Comparison of ENCODE assay signal across 18 cellular contexts in genomic region chr6:111752476-111752875, GRCh38.
A peak's percentile ranks its signal among the peaks of the same experiment; 100 is the strongest.
DNase-seq lines count a peak whose midpoint lies in the region; ATAC-seq and TF ChIP-seq lines count a peak whose summit lies in the region.
"Had no signal": no experiment of that assay in that cellular context is flagged by ENCODE, and none has a peak within 500 bp of the region (broad histone marks: within the 10 kb centered on the region; RNA-seq: fewer than 3 reads in every experiment).

No MANE protein-coding gene starts in this region.

- H2AFZ ChIP-seq in GM23248: no peak overlapping the region
- H2AFZ ChIP-seq: hepatocyte had no signal

- no peak overlapping the region for H3K4me3 Mint-ChIP-seq in activated naive CD4-positive, alpha-beta T cell treated with anti-CD3 and anti-CD28 coated beads, Interleukin-2, amount 10 ng/mL, durations not matched to agents 7 days and 5 days
- H3K4me3 Mint-ChIP-seq in activated T-helper 1 cell treated with anti-CD3 and anti-CD28 coated beads, Interleukin-12 subunit alpha, Interleukin-12 subunit beta, Interleukin-2, Interleukin-4 antibody, amounts not matched to agents 30 ng/mL and 10 ng/mL and 1 ng/mL, durations not matched to agents 14 hours and 24 hours and 36 hours: peak overlapping the region; percentile 38

- no peaks in the 10 kb centered on the region for H3K9me2 ChIP-seq in GM23248 (ENCODE audit: insufficient read depth)

- in situ Hi-C loops in GM23248 (cut with MboI): no loop called here

- H3K79me2 ChIP-seq in GM23248 (ENCODE audit: insufficient read depth): peaks cover 90% of the 10 kb centered on the region
- H3K79me2 ChIP-seq: hepatocyte had no signal

- peaks cover 59% of the 10 kb centered on the region for H3K36me3 Mint-ChIP-seq in activated naive CD4-positive, alpha-beta T cell treated with anti-CD3 and anti-CD28 coated beads, Interleukin-2, amount 10 ng/mL, durations not matched to agents 7 days and 5 days
- H3K36me3 Mint-ChIP-seq in activated T-helper 1 cell treated with anti-CD3 and anti-CD28 coated beads, Interleukin-12 subunit alpha, Interleukin-12 subunit beta, Interleukin-2, Interleukin-4 antibody, amounts not matched to agents 30 ng/mL and 10 ng/mL and 1 ng/mL, durations not matched to agents 14 hours and 24 hours and 36 hours (ENCODE audit: low read depth): peaks cover 66% of the 10 kb centered on the region

- H3K27me3 ChIP-seq in vagina (no peaks in the 10 kb centered on the region), GM23248 (replicated peaks; ENCODE audit: insufficient read depth) (no peaks in the 10 kb centered on the region)
- H3K27me3 ChIP-seq: breast epithelium, hepatocyte, testis had no signal

- H3K4me2 ChIP-seq in GM23248 (ENCODE audit: unreplicated experiment): no peak overlapping the region
- H3K4me2 ChIP-seq: hepatocyte had no signal

- no peak for TF ChIP-seq CTCF in vagina (IDR thresholded peaks at IDR 0.05)

- no peak for DNase-seq in activated naive CD4-positive, alpha-beta T cell treated with anti-CD3 and anti-CD28 coated beads, Interleukin-2, amount 10 ng/mL, durations not matched to agents 7 days and 5 days
- DNase-seq in activated naive CD4-positive, alpha-beta T cell treated with anti-CD3 and anti-CD28 coated beads, Interleukin-2, amount 50 U/mL, for 16 hours: no peak
- no peak for DNase-seq in activated T-helper 1 cell treated with anti-CD3 and anti-CD28 coated beads, Interleukin-12 subunit alpha, Interleukin-12 subunit beta, Interleukin-2, Interleukin-4 antibody, amounts not matched to agents 30 ng/mL and 10 ng/mL and 1 ng/mL, durations not matched to agents 14 hours and 24 hours and 36 hours (ENCODE audit: low spot score)
- DNase-seq in myocyte (ENCODE audit: low read depth) (peak; percentile 73), vagina (ENCODE audit: extremely low spot score in 2 of 2) (no peak), GM23248 (no peak), iPS-NIHi11 (ENCODE audit: low spot score) (no peak)
- DNase-seq: activated effector memory CD4-positive, alpha-beta T cell treated with anti-CD3 and anti-CD28 coated beads, Interleukin-2, amount 50 U/mL, for 16 hours; effector CD4-positive, alpha-beta T cell; left cardiac atrium; NCI-H2081 treated with DMSO at 0.1 percent for 48 hours; NCI-H82; testis had no signal

- no peaks in the 10 kb centered on the region for H3K9me3 ChIP-seq in vagina
- no peaks in the 10 kb centered on the region for H3K9me3 ChIP-seq in GM23248 (ENCODE audit: low read depth)
- H3K9me3 ChIP-seq: breast epithelium, testis had no signal

- intact Hi-C loops in activated T-helper 1 cell treated with anti-CD3 and anti-CD28 coated beads, Interleukin-12 subunit alpha, Interleukin-12 subunit beta, Interleukin-2, Interleukin-4 antibody, amounts not matched to agents 30 ng/mL and 10 ng/mL and 1 ng/mL, durations not matched to agents 14 hours and 24 hours and 36 hours (cut with micrococcal nuclease): no loop called here
- intact Hi-C loops in vagina (cut with DNase I): no loop called here

- H3K4me1 Mint-ChIP-seq in activated naive CD4-positive, alpha-beta T cell treated with anti-CD3 and anti-CD28 coated beads, Interleukin-2, amount 10 ng/mL, durations not matched to agents 7 days and 5 days: peaks cover 88% of the 10 kb centered on the region
- H3K4me1 Mint-ChIP-seq in activated T-helper 1 cell treated with anti-CD3 and anti-CD28 coated beads, Interleukin-12 subunit alpha, Interleukin-12 subunit beta, Interleukin-2, Interleukin-4 antibody, amounts not matched to agents 30 ng/mL and 10 ng/mL and 1 ng/mL, durations not matched to agents 14 hours and 24 hours and 36 hours (ENCODE audit: low read depth): peaks cover 90% of the 10 kb centered on the region

- H4K20me1 ChIP-seq in GM23248 (ENCODE audit: insufficient read depth): no peaks in the 10 kb centered on the region

- H3K27ac ChIP-seq in vagina (peak overlapping the region; percentile 15), GM23248 (no peak overlapping the region)
- H3K27ac ChIP-seq: breast epithelium, hepatocyte, RWPE1, testis had no signal

- ATAC-seq in GM21723 (IDR thresholded peaks at IDR 0.05; ENCODE audit: unreplicated experiment): no peak
- ATAC-seq: activated CD4-positive, CD25-positive, alpha-beta regulatory T cell treated with anti-CD3 and anti-CD28 coated beads, Interleukin-2, amount 50 U/mL, for 24 hours; left cardiac atrium had no signal

- no peak for TF ChIP-seq POLR2A in vagina (IDR thresholded peaks at IDR 0.05)

- H3K9me3 Mint-ChIP-seq in activated naive CD4-positive, alpha-beta T cell treated with anti-CD3 and anti-CD28 coated beads, Interleukin-2, amount 10 ng/mL, durations not matched to agents 7 days and 5 days: no peaks in the 10 kb centered on the region
- no peaks in the 10 kb centered on the region for H3K9me3 Mint-ChIP-seq in activated T-helper 1 cell treated with anti-CD3 and anti-CD28 coated beads, Interleukin-12 subunit alpha, Interleukin-12 subunit beta, Interleukin-2, Interleukin-4 antibody, amounts not matched to agents 30 ng/mL and 10 ng/mL and 1 ng/mL, durations not matched to agents 14 hours and 24 hours and 36 hours

- CTCF ChIA-PET in activated naive CD4-positive, alpha-beta T cell treated with anti-CD3 and anti-CD28 coated beads, Interleukin-2, amount 10 ng/mL, durations not matched to agents 7 days and 5 days (lab: Charles Lee): interaction anchor here (1.0 to 2.6 kb wide), 2 partner anchors 9 to 61 kb away, joined by 5 to 6 read pairs; no protein-coding TSS in a partner anchor

- no peaks in the 10 kb centered on the region for H3K27me3 Mint-ChIP-seq in activated naive CD4-positive, alpha-beta T cell treated with anti-CD3 and anti-CD28 coated beads, Interleukin-2, amount 10 ng/mL, durations not matched to agents 7 days and 5 days
- H3K27me3 Mint-ChIP-seq in activated T-helper 1 cell treated with anti-CD3 and anti-CD28 coated beads, Interleukin-12 subunit alpha, Interleukin-12 subunit beta, Interleukin-2, Interleukin-4 antibody, amounts not matched to agents 30 ng/mL and 10 ng/mL and 1 ng/mL, durations not matched to agents 14 hours and 24 hours and 36 hours (ENCODE audit: insufficient read depth): no peaks in the 10 kb centered on the region

- H3K9ac ChIP-seq in GM23248: no peak overlapping the region

- H3K4me3 ChIP-seq in vagina: no peak overlapping the region
- H3K4me3 ChIP-seq in GM23248: no peak overlapping the region
- H3K4me3 ChIP-seq: breast epithelium, hepatocyte, testis had no signal

- H3K27ac Mint-ChIP-seq in activated naive CD4-positive, alpha-beta T cell treated with anti-CD3 and anti-CD28 coated beads, Interleukin-2, amount 10 ng/mL, durations not matched to agents 7 days and 5 days: peak overlapping the region; percentile 78
- peak overlapping the region; percentile 89 for H3K27ac Mint-ChIP-seq in activated T-helper 1 cell treated with anti-CD3 and anti-CD28 coated beads, Interleukin-12 subunit alpha, Interleukin-12 subunit beta, Interleukin-2, Interleukin-4 antibody, amounts not matched to agents 30 ng/mL and 10 ng/mL and 1 ng/mL, durations not matched to agents 14 hours and 24 hours and 36 hours

- peaks cover 4% of the 10 kb centered on the region for H3K4me1 ChIP-seq in vagina
- peaks cover 22% of the 10 kb centered on the region for H3K4me1 ChIP-seq in GM23248 (ENCODE audit: insufficient read depth)
- H3K4me1 ChIP-seq: breast epithelium, testis had no signal

- H3F3A ChIP-seq in GM23248 (ENCODE audit: insufficient read depth): peaks cover 9% of the 10 kb centered on the region; the same call in 1 of the 2 replicates

- H3K36me3 ChIP-seq in vagina (no peaks in the 10 kb centered on the region), GM23248 (ENCODE audit: low read depth) (no peaks in the 10 kb centered on the region)
- H3K36me3 ChIP-seq: breast epithelium had no signal
